In the genomic region with DNA sequence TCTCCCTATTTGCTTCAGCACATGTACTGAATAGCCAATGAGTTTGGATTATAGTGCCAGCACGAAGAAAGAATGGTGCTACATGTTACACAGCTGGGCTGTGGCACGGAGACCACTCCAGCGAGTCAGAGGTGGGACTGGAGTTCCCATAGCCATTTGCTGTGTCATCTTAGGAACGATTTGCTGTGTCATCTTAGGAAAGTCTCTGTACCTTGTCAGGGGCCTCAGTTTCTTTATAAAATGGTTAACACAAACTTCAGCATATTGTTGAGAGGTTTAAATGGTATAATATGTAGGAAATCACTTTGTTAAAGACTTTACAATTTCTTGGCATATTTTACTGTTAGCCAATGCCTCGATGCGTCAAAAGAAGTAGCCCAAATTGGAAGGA, we compare ENCODE assay signal across 35 cellular contexts.
"Had no signal": no experiment of that assay in that cellular context is flagged by ENCODE, and none has a peak within 500 bp of the region (broad histone marks: within the 10 kb centered on the region; RNA-seq: fewer than 3 reads in every experiment).

No MANE protein-coding gene starts in this region.

- H3K9me3 Mint-ChIP-seq: activated CD4-positive, alpha-beta T cell treated with anti-CD3 and anti-CD28 coated beads, Interleukin-2, amount 10 ng/mL, durations not matched to agents 7 days and 5 days; activated T-helper 2 cell treated with anti-CD3 and anti-CD28 coated beads, Interferon-gamma antibody, Interleukin-2, Interleukin-4, amounts not matched to agents 10 μg/mL and 5 μg/mL and 100 μg/mL, durations not matched to agents 14 hours and 24 hours and 36 hours had no signal

- H3K4me1 Mint-ChIP-seq: activated B cell treated with CpG ODN at 0.5 μM for 24 hours; activated CD4-positive, alpha-beta memory T cell treated with anti-CD3 and anti-CD28 coated beads, Interleukin-2, amount 10 ng/mL, durations not matched to agents 7 days and 5 days; activated CD4-positive, alpha-beta T cell treated with anti-CD3 and anti-CD28 coated beads for 36 hours; activated CD4-positive, alpha-beta T cell treated with anti-CD3 and anti-CD28 coated beads, Interleukin-2, amount 10 ng/mL, durations not matched to agents 7 days and 5 days; activated CD8-positive, alpha-beta memory T cell treated with anti-CD3 and anti-CD28 coated beads, Interleukin-2, amount 10 ng/mL, durations not matched to agents 7 days and 5 days; activated naive CD4-positive, alpha-beta T cell treated with anti-CD3 and anti-CD28 coated beads, Interleukin-2, amount 10 ng/mL, durations not matched to agents 7 days and 5 days; activated naive CD4-positive, alpha-beta T cell treated with anti-CD3 and anti-CD28 coated beads, Interleukin-2, amount 50 U/mL, for 24 hours; activated naive CD8-positive, alpha-beta T cell treated with anti-CD3 and anti-CD28 coated beads, Interleukin-2, amount 10 ng/mL, durations not matched to agents 7 days and 5 days; activated naive CD8-positive, alpha-beta T cell treated with anti-CD3 and anti-CD28 coated beads, Interleukin-2, amount 50 U/mL, for 24 hours had no signal

- ATAC-seq: activated CD4-positive, alpha-beta T cell treated with anti-CD3 and anti-CD28 coated beads for 36 hours; activated CD4-positive, CD25-positive, alpha-beta regulatory T cell treated with anti-CD3 and anti-CD28 coated beads, Interleukin-2, amount 50 U/mL, for 24 hours; activated CD8-positive, alpha-beta memory T cell treated with anti-CD3 and anti-CD28 coated beads, Interleukin-2, amount 10 ng/mL, durations not matched to agents 7 days and 5 days; activated CD8-positive, alpha-beta T cell treated with anti-CD3 and anti-CD28 coated beads, Interleukin-2, amount 10 ng/mL, durations not matched to agents 7 days and 5 days; activated naive CD8-positive, alpha-beta T cell treated with anti-CD3 and anti-CD28 coated beads, Interleukin-2, amount 50 U/mL, for 24 hours had no signal

- H3K36me3 Mint-ChIP-seq: activated CD8-positive, alpha-beta memory T cell treated with anti-CD3 and anti-CD28 coated beads, Interleukin-2, amount 10 ng/mL, durations not matched to agents 7 days and 5 days; activated naive CD4-positive, alpha-beta T cell treated with anti-CD3 and anti-CD28 coated beads, Interleukin-2, amount 10 ng/mL, durations not matched to agents 7 days and 5 days; activated naive CD4-positive, alpha-beta T cell treated with anti-CD3 and anti-CD28 coated beads, Interleukin-2, amount 50 U/mL, for 24 hours; activated naive CD8-positive, alpha-beta T cell; activated naive CD8-positive, alpha-beta T cell treated with anti-CD3 and anti-CD28 coated beads, Interleukin-2, amount 10 ng/mL, durations not matched to agents 7 days and 5 days had no signal

- H3K4me3 Mint-ChIP-seq: activated B cell treated with CpG ODN at 0.5 μM for 24 hours; activated CD4-positive, alpha-beta memory T cell treated with anti-CD3 and anti-CD28 coated beads, Interleukin-2, amount 10 ng/mL, durations not matched to agents 7 days and 5 days; activated CD4-positive, alpha-beta T cell treated with anti-CD3 and anti-CD28 coated beads for 36 hours; activated CD4-positive, alpha-beta T cell treated with anti-CD3 and anti-CD28 coated beads, Interleukin-2, amount 10 ng/mL, durations not matched to agents 7 days and 5 days; activated CD8-positive, alpha-beta memory T cell treated with anti-CD3 and anti-CD28 coated beads, Interleukin-2, amount 10 ng/mL, durations not matched to agents 7 days and 5 days; activated CD8-positive, alpha-beta T cell treated with anti-CD3 and anti-CD28 coated beads, Interleukin-2, amount 10 ng/mL, durations not matched to agents 7 days and 5 days; activated naive CD4-positive, alpha-beta T cell treated with anti-CD3 and anti-CD28 coated beads, Interleukin-2, amount 10 ng/mL, durations not matched to agents 7 days and 5 days; activated naive CD4-positive, alpha-beta T cell treated with anti-CD3 and anti-CD28 coated beads, Interleukin-2, amount 50 U/mL, for 24 hours; activated naive CD8-positive, alpha-beta T cell; activated naive CD8-positive, alpha-beta T cell treated with anti-CD3 and anti-CD28 coated beads, Interleukin-2, amount 10 ng/mL, durations not matched to agents 7 days and 5 days; activated naive CD8-positive, alpha-beta T cell treated with anti-CD3 and anti-CD28 coated beads, Interleukin-2, amount 50 U/mL, for 24 hours; activated T-cell treated with anti-CD3 and anti-CD28 coated beads, Interleukin-2, amount 50 U/mL, for 24 hours; brain; T-helper 1 cell treated with Interleukin-12 subunit alpha and Interleukin-12 subunit beta and Interleukin-4 antibody, amounts not matched to agents 30 μg/mL and 1 μg/mL, for 36 hours; T-helper 2 cell treated with Interferon-gamma antibody and Interleukin-4, amounts not matched to agents 5 μg/mL and 100 μg/mL, for 36 hours had no signal

- H3K27ac Mint-ChIP-seq: activated B cell treated with CpG ODN at 0.5 μM for 24 hours; activated CD4-positive, alpha-beta memory T cell treated with anti-CD3 and anti-CD28 coated beads, Interleukin-2, amount 10 ng/mL, durations not matched to agents 7 days and 5 days; activated CD4-positive, alpha-beta T cell treated with anti-CD3 and anti-CD28 coated beads for 36 hours; activated CD4-positive, alpha-beta T cell treated with anti-CD3 and anti-CD28 coated beads, Interleukin-2, amount 10 ng/mL, durations not matched to agents 7 days and 5 days; activated CD8-positive, alpha-beta memory T cell treated with anti-CD3 and anti-CD28 coated beads, Interleukin-2, amount 10 ng/mL, durations not matched to agents 7 days and 5 days; activated CD8-positive, alpha-beta T cell treated with anti-CD3 and anti-CD28 coated beads, Interleukin-2, amount 10 ng/mL, durations not matched to agents 7 days and 5 days; activated naive CD4-positive, alpha-beta T cell treated with anti-CD3 and anti-CD28 coated beads, Interleukin-2, amount 10 ng/mL, durations not matched to agents 7 days and 5 days; activated naive CD4-positive, alpha-beta T cell treated with anti-CD3 and anti-CD28 coated beads, Interleukin-2, amount 50 U/mL, for 24 hours; activated naive CD8-positive, alpha-beta T cell; activated naive CD8-positive, alpha-beta T cell treated with anti-CD3 and anti-CD28 coated beads, Interleukin-2, amount 10 ng/mL, durations not matched to agents 7 days and 5 days; activated naive CD8-positive, alpha-beta T cell treated with anti-CD3 and anti-CD28 coated beads, Interleukin-2, amount 50 U/mL, for 24 hours; activated T-cell treated with anti-CD3 and anti-CD28 coated beads, Interleukin-2, amount 50 U/mL, for 24 hours; activated T-helper 2 cell treated with anti-CD3 and anti-CD28 coated beads, Interferon-gamma antibody, Interleukin-2, Interleukin-4, amounts not matched to agents 10 μg/mL and 5 μg/mL and 100 μg/mL, durations not matched to agents 14 hours and 24 hours and 36 hours; brain; T-helper 1 cell treated with Interleukin-12 subunit alpha and Interleukin-12 subunit beta and Interleukin-4 antibody, amounts not matched to agents 30 μg/mL and 1 μg/mL, for 36 hours; T-helper 2 cell treated with Interferon-gamma antibody and Interleukin-4, amounts not matched to agents 5 μg/mL and 100 μg/mL, for 36 hours had no signal

- H3K36me3 ChIP-seq: breast epithelium had no signal

- H3K27me3 ChIP-seq: ascending aorta, breast epithelium had no signal

- H3K27ac ChIP-seq: ascending aorta, breast epithelium, VCaP had no signal

- H3K27me3 Mint-ChIP-seq: activated B cell treated with CpG ODN at 0.5 μM for 24 hours; activated CD4-positive, alpha-beta memory T cell treated with anti-CD3 and anti-CD28 coated beads, Interleukin-2, amount 10 ng/mL, durations not matched to agents 7 days and 5 days; activated CD4-positive, alpha-beta T cell treated with anti-CD3 and anti-CD28 coated beads for 36 hours; activated CD4-positive, alpha-beta T cell treated with anti-CD3 and anti-CD28 coated beads, Interleukin-2, amount 10 ng/mL, durations not matched to agents 7 days and 5 days; activated CD8-positive, alpha-beta memory T cell treated with anti-CD3 and anti-CD28 coated beads, Interleukin-2, amount 10 ng/mL, durations not matched to agents 7 days and 5 days; activated naive CD4-positive, alpha-beta T cell treated with anti-CD3 and anti-CD28 coated beads, Interleukin-2, amount 10 ng/mL, durations not matched to agents 7 days and 5 days; activated naive CD4-positive, alpha-beta T cell treated with anti-CD3 and anti-CD28 coated beads, Interleukin-2, amount 50 U/mL, for 24 hours; activated naive CD8-positive, alpha-beta T cell treated with anti-CD3 and anti-CD28 coated beads, Interleukin-2, amount 50 U/mL, for 24 hours; activated T-cell treated with anti-CD3 and anti-CD28 coated beads, Interleukin-2, amount 50 U/mL, for 24 hours had no signal

- H3K4me3 ChIP-seq: ascending aorta, breast epithelium had no signal

- DNase-seq: activated B cell treated with CpG ODN at 0.5 μM for 24 hours; activated CD4-positive, alpha-beta memory T cell treated with anti-CD3 and anti-CD28 coated beads, Interleukin-2, amount 10 ng/mL, durations not matched to agents 7 days and 5 days; activated CD4-positive, alpha-beta T cell treated with anti-CD3 and anti-CD28 coated beads for 1 hour; activated CD4-positive, alpha-beta T cell treated with anti-CD3 and anti-CD28 coated beads for 36 hours; activated CD4-positive, alpha-beta T cell treated with anti-CD3 and anti-CD28 coated beads for 48 hours; activated CD4-positive, alpha-beta T cell treated with anti-CD3 and anti-CD28 coated beads, Interleukin-2, amount 10 ng/mL, durations not matched to agents 7 days and 5 days; activated CD4-positive, alpha-beta T cell treated with anti-CD3 and anti-CD28 coated beads, Interleukin-2, amount 50 U/mL, for 48 hours; activated CD8-positive, alpha-beta memory T cell treated with anti-CD3 and anti-CD28 coated beads for 24 hours; activated CD8-positive, alpha-beta memory T cell treated with anti-CD3 and anti-CD28 coated beads, Interleukin-2, amount 10 ng/mL, durations not matched to agents 7 days and 5 days; activated CD8-positive, alpha-beta memory T cell treated with anti-CD3 and anti-CD28 coated beads, Interleukin-2, amount 50 U/mL, for 48 hours; activated CD8-positive, alpha-beta T cell treated with anti-CD3 and anti-CD28 coated beads, Interleukin-2, amount 10 ng/mL, durations not matched to agents 7 days and 5 days; activated effector memory CD4-positive, alpha-beta T cell treated with Interleukin-2 at 50 U/mL for 16 hours; activated gamma-delta T cell; activated naive CD4-positive, alpha-beta T cell treated with anti-CD3 and anti-CD28 coated beads, Interleukin-2, amount 10 ng/mL, durations not matched to agents 7 days and 5 days; activated naive CD4-positive, alpha-beta T cell treated with Interleukin-2 at 50 U/mL for 16 hours; activated naive CD8-positive, alpha-beta T cell treated with anti-CD3 and anti-CD28 coated beads, Interleukin-2, amount 10 ng/mL, durations not matched to agents 7 days and 5 days; activated naive CD8-positive, alpha-beta T cell treated with anti-CD3 and anti-CD28 coated beads, Interleukin-2, amount 50 U/mL, for 24 hours; activated T-cell treated with anti-CD3 and anti-CD28 coated beads, Interleukin-2, amount 50 U/mL, for 24 hours; activated T-cell treated with anti-CD3 and anti-CD28 coated beads, Interleukin-2, amount 50 U/mL, for 48 hours; amygdala; anterior cingulate cortex; central memory CD4-positive, alpha-beta T cell; T-helper 1 cell; T-helper 2 cell; T-helper 9 cell had no signal
